1 cellular context compared by ENCODE assay signal in the genomic region with DNA sequence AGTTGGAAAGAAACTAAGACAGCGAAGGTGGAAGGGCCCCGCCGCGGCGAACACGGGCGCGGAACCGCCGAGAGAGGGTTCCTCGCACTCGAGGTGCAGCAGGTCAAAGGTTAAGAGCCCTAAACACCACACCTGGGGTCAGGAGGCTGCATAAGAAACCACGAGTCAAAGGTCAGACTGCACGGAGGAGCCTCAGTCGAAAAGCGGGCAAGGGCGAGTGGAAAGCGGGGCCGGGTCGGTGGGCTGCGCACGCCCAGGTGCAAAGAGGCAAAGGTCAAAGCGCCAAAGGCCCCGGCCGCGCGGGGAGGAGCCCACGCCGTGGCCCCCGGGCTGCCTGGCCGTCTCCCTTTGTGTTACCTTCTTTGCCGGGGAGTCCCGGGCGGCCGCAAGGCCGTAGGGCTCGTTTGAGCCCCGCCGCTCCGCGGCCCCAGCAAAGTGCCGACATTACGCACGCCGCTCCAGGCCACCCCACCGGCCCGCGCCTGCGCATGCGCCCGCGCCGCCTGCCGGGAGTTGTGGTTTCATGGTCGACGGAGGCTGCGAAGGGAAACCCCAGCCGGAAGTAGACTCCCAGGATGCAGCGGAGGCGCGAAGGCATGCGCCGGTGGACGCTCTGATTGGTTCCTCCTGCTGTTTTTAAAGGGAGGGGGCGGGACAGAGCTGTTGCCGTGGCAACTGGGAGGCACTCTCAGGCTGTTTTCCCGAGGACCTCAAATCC.
TF ChIP-seq lines count a peak whose summit lies in the region.

A gene (minus strand): TSS at position 470 of the 718 bp plus-strand sequence. CDS start 25 bp downstream, at position 445.

TF ChIP-seq in liver, 16 proteins besides CTCF, POLR2A, EP300 and RAD21 (continued from another document):
- TF ChIP-seq, protein P1, sequence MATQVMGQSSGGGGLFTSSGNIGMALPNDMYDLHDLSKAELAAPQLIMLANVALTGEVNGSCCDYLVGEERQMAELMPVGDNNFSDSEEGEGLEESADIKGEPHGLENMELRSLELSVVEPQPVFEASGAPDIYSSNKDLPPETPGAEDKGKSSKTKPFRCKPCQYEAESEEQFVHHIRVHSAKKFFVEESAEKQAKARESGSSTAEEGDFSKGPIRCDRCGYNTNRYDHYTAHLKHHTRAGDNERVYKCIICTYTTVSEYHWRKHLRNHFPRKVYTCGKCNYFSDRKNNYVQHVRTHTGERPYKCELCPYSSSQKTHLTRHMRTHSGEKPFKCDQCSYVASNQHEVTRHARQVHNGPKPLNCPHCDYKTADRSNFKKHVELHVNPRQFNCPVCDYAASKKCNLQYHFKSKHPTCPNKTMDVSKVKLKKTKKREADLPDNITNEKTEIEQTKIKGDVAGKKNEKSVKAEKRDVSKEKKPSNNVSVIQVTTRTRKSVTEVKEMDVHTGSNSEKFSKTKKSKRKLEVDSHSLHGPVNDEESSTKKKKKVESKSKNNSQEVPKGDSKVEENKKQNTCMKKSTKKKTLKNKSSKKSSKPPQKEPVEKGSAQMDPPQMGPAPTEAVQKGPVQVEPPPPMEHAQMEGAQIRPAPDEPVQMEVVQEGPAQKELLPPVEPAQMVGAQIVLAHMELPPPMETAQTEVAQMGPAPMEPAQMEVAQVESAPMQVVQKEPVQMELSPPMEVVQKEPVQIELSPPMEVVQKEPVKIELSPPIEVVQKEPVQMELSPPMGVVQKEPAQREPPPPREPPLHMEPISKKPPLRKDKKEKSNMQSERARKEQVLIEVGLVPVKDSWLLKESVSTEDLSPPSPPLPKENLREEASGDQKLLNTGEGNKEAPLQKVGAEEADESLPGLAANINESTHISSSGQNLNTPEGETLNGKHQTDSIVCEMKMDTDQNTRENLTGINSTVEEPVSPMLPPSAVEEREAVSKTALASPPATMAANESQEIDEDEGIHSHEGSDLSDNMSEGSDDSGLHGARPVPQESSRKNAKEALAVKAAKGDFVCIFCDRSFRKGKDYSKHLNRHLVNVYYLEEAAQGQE (IDR thresholded peaks at IDR 0.05), result no peak
- no peak for TF ChIP-seq TAF1 (conservative IDR thresholded peaks at IDR 0.05)
- TF ChIP-seq EGR1 (IDR thresholded peaks at IDR 0.05; ENCODE audit: low read depth in 2 of 2), result peak in 1 of 2 donors; percentile 28
- TF ChIP-seq, protein P2, sequence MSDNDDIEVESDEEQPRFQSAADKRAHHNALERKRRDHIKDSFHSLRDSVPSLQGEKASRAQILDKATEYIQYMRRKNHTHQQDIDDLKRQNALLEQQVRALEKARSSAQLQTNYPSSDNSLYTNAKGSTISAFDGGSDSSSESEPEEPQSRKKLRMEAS (IDR thresholded peaks at IDR 0.05), result peak; percentile 91
- TF ChIP-seq FOXA2 (IDR thresholded peaks at IDR 0.05), result no peak
- TF ChIP-seq GABPA (IDR thresholded peaks at IDR 0.05 in 1 of 2, conservative IDR thresholded peaks at IDR 0.05 in 1 of 2), result peak; percentile 82 to 93
